Comparison of ENCODE assay signal across 8 cellular contexts in the genomic region with DNA sequence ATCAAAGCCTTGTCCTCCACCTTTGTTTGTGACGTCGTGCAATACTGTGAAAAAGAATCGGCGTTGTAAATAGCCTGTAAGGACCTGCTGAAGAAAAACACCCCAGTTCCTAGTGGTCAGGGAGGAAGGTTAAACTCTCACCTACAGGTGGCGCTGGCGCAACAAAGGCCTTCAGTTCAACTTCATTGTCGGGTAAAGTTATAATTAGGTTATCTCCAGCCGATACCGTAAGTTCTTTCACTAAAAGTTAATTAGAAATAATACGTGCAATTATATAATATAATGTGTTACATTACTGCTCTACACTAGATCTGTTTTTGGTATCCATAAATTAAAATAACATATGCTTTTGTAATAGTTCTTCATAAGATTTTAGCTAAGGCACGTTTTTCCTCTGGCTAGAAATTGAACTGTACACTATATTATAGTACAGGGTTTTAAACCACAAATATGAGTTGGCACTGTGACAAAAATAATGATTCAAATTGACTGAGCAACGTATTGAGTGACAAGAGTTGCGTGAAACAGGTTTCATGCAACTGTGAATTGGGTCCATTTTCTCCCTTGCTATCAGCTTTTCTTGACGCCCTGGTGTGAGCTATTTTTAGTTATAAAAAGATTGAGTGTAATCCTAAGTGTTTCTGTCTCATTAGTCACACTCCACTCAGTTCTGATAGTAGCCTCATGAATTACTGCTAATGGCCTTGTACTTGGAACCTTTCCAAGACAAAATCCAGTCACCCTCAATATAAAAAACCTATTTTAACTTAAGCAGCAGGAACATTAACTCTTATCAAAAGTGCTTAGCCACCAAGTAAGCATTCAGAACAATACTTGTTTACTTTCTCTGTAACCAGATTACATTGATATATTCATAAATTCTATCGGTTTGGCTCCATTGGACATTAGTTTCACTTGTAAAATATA.
A peak's percentile ranks its signal among the peaks of the same experiment; 100 is the strongest.
DNase-seq lines count a peak whose midpoint lies in the region; ATAC-seq and TF ChIP-seq lines count a peak whose summit lies in the region.

No MANE protein-coding gene starts in this region.

- peak overlapping the region; percentile 14 for H3K4me3 Mint-ChIP-seq in chondrocyte (ENCODE audit: unreplicated experiment)

- H3K36me3 Mint-ChIP-seq in chondrocyte (ENCODE audit: low read depth), result no peaks in the 10 kb centered on the region

- DNase-seq in NCI-H345 (lab: John Stamatoyannopoulos, UW) (peak; percentile 97), chondrocyte (ENCODE audit: low spot score) (no peak), left kidney (ENCODE audit: low read depth, low spot score) (peak; percentile 86)
- peak; percentile 66 for DNase-seq in activated CD4-positive, CD25-positive, alpha-beta regulatory T cell treated with anti-CD3 and anti-CD28 coated beads, Interleukin-2, amount 50 U/mL, for 72 hours
- DNase-seq in stimulated activated CD4-positive, alpha-beta T cell treated with anti-CD3 and anti-CD28 coated beads, Interleukin-4, amount 100 ng/mL, for 4 hours, result peak; percentile 55 to 64

- peak overlapping the region; percentile 41 for H3K27ac Mint-ChIP-seq in chondrocyte (ENCODE audit: unreplicated experiment)

- ATAC-seq in HG03159 (IDR thresholded peaks at IDR 0.05; ENCODE audit: unreplicated experiment) (peak; percentile 82), GM19467 (IDR thresholded peaks at IDR 0.05; ENCODE audit: unreplicated experiment) (no peak)

- peaks cover 8% of the 10 kb centered on the region for H3K27me3 Mint-ChIP-seq in chondrocyte (ENCODE audit: low read depth)

- TF ChIP-seq CTCF in GM12874 (IDR thresholded peaks at IDR 0.05; ENCODE audit: insufficient read depth, low read depth, low read length), result peak; percentile 74
- peak; percentile 90 for TF ChIP-seq CTCF in chondrocyte (IDR thresholded peaks at IDR 0.05)

- peaks cover 14% of the 10 kb centered on the region for H3K4me1 Mint-ChIP-seq in chondrocyte (ENCODE audit: low read depth)

- H3K9me3 Mint-ChIP-seq in chondrocyte (ENCODE audit: low read depth), result no peaks in the 10 kb centered on the region
